Comparison of ENCODE assay signal across 1 cellular context in genomic region chr2:131478855-131479461, GRCh38.
TF ChIP-seq lines count a peak whose summit lies in the region.
"Not testable (repeated sequence)": the region's sequence is repeated elsewhere in the genome, so short reads cannot be mapped to it uniquely, and the experiment has no call there.

No MANE protein-coding gene starts in this region.

TF ChIP-seq in HepG2, 621 proteins besides CTCF, POLR2A, EP300 and RAD21:
- TF ChIP-seq NR2F1 (CRISPR knock-in tag; IDR thresholded peaks at IDR 0.05) (peak in 1 of 2 experiments; percentile 48; a peak in 2 of 4 replicates), NR2F6 (IDR thresholded peaks at IDR 0.05) (0 out of 2 replicates have a peak, but pooled peaks have one; percentile 23)
- TF ChIP-seq NR2F6 (CRISPR knock-in tag; IDR thresholded peaks at IDR 0.05), result not testable (repeated sequence)
